Comparison of ENCODE assay signal across 18 cellular contexts in the genomic region with DNA sequence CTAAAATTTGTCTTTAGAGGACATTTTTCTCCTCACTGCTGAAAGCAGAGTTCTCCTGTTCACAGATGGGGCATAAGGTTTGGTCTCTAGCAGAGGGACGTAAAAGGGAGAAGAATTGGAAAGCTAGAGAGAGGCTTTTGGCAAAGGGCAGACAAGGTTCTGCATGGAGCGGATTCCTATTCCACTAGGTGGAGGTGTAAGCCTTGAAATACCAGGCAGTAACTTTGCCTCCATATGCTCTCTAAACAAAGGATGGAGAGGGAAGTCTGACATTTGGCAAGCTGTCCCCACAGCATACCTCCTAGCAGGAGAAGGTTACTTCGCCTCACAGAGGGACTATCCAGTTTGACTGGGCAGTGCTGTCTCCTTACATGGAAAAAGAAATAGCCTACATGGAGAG.
DNase-seq lines count a peak whose midpoint lies in the region; ATAC-seq and TF ChIP-seq lines count a peak whose summit lies in the region.
"Had no signal": no experiment of that assay in that cellular context is flagged by ENCODE, and none has a peak within 500 bp of the region (broad histone marks: within the 10 kb centered on the region; RNA-seq: fewer than 3 reads in every experiment).

No MANE protein-coding gene starts in this region.

- ATAC-seq in left lobe of liver (peak; percentile 53), HG03108 (IDR thresholded peaks at IDR 0.05; ENCODE audit: unreplicated experiment) (no peak)
- ATAC-seq: HCT116 had no signal

- H3K4me3 ChIP-seq in OCI-LY7 (ENCODE audit: low read depth, low read length, poor library complexity, severe bottlenecking) = no peak overlapping the region
- H3K4me3 ChIP-seq in MM.1S (ENCODE audit: low read length) = no peak overlapping the region
- H3K4me3 ChIP-seq: SJCRH30 had no signal

- H3K9me3 ChIP-seq in OCI-LY7 (ENCODE audit: low read length) (no peaks in the 10 kb centered on the region), MM.1S (replicated peaks; ENCODE audit: insufficient read depth, low read length) (no peaks in the 10 kb centered on the region)
- H3K9me3 ChIP-seq: SJCRH30 had no signal

- BruUV-seq in OCI-LY7 (replicated peaks; lab: Mats Ljungman, UMichigan) = no TSS peak

- H3K79me2 ChIP-seq in OCI-LY7 (ENCODE audit: insufficient read depth, low read depth, low read length) (no peaks in the 10 kb centered on the region), MM.1S (ENCODE audit: low read length) (no peaks in the 10 kb centered on the region)

- H3K27ac ChIP-seq in OCI-LY7 (ENCODE audit: low read depth, low read length, poor library complexity, severe bottlenecking) = no peak overlapping the region
- H3K27ac ChIP-seq in MM.1S (ENCODE audit: low read length) = no peak overlapping the region
- H3K27ac ChIP-seq: 22Rv1, KMS-11, SJCRH30 had no signal

- H3K4me2 ChIP-seq in OCI-LY7 (ENCODE audit: low read length) (no peak overlapping the region), MM.1S (ENCODE audit: low read depth, low read length) (no peak overlapping the region)
- H3K4me2 ChIP-seq: KMS-11 had no signal

- H3F3A ChIP-seq in MM.1S (ENCODE audit: insufficient read depth, low read length) = no peaks in the 10 kb centered on the region

- POLR2A ChIA-PET in HEK293T (lab: Yijun Ruan, JAX) = no interaction called here
- POLR2A ChIA-PET in OCI-LY7 (lab: Charles Lee) = no interaction called here

- H2AFZ ChIP-seq in OCI-LY7 (ENCODE audit: low read length) (no peak overlapping the region), MM.1S (ENCODE audit: low read length) (no peak overlapping the region)

- H3K9ac ChIP-seq in MM.1S (ENCODE audit: low read length) = no peak overlapping the region
- H3K9ac ChIP-seq: KMS-11 had no signal

- peak; percentile 6 for DNase-seq in DMS 273 (lab: John Stamatoyannopoulos, UW; ENCODE audit: unreplicated experiment)
- DNase-seq in DMS 273 treated with DMSO at 0.1 percent for 48 hours (lab: John Stamatoyannopoulos, UW) = no peak
- DNase-seq in HEK293T (ENCODE audit: extremely low spot score) = peak; percentile 12
- peak; percentile 0 for DNase-seq in OCI-LY7 (ENCODE audit: low spot score)
- DNase-seq in left lobe of liver (ENCODE audit: low spot score) = no peak
- DNase-seq in NOMO-1 (lab: John Stamatoyannopoulos, UW; ENCODE audit: unreplicated experiment in 2 of 2) = no peak
- DNase-seq in MM.1S = no peak
- DNase-seq: GDM1, NCI-H1092, NCI-H2081 treated with DMSO at 0.1 percent for 48 hours, NCI-H2227 treated with DMSO at 0.1 percent for 48 hours, NCI-H510A treated with DMSO at 0.1 percent for 48 hours, NCI-H82 had no signal

- H3K9me2 ChIP-seq in OCI-LY7 (ENCODE audit: insufficient read depth, low read length) = no peaks in the 10 kb centered on the region
- H3K9me2 ChIP-seq in MM.1S (replicated peaks; ENCODE audit: insufficient read depth, low read length) = no peaks in the 10 kb centered on the region

- intact Hi-C loops in OCI-LY7 (cut with micrococcal nuclease; ENCODE audit: unreplicated experiment) = no loop called here

- H3K36me3 ChIP-seq in OCI-LY7 (ENCODE audit: insufficient read depth, low read length) (no peaks in the 10 kb centered on the region), MM.1S (replicated peaks; ENCODE audit: insufficient read depth, low read length) (no peaks in the 10 kb centered on the region)
- H3K36me3 ChIP-seq: SJCRH30 had no signal

- 0 out of 2 replicates have a peak, but pooled peaks have one; percentile 23 for TF ChIP-seq CTCF in OCI-LY7 (conservative IDR thresholded peaks at IDR 0.05; ENCODE audit: low read length)
- no peak for TF ChIP-seq CTCF in MM.1S (IDR thresholded peaks at IDR 0.05; ENCODE audit: low read length)

- CTCF ChIA-PET in HEK293T (lab: Yijun Ruan, JAX) (no interaction called here), OCI-LY7 (lab: Charles Lee; ENCODE audit: unreplicated experiment) (no interaction called here)

- H3K4me1 ChIP-seq in OCI-LY7 (ENCODE audit: insufficient read depth, low read length, poor library complexity, severe bottlenecking) (no peaks in the 10 kb centered on the region), MM.1S (ENCODE audit: low read length) (no peaks in the 10 kb centered on the region)
- H3K4me1 ChIP-seq: SJCRH30 had no signal

- no peaks in the 10 kb centered on the region for H3K27me3 ChIP-seq in MM.1S (replicated peaks; ENCODE audit: insufficient read depth, low read length)
- H3K27me3 ChIP-seq: SJCRH30 had no signal

- H4K20me1 ChIP-seq in OCI-LY7 (ENCODE audit: insufficient read depth, low read length) = no peaks in the 10 kb centered on the region
- no peaks in the 10 kb centered on the region for H4K20me1 ChIP-seq in MM.1S (ENCODE audit: insufficient read depth, low read length)

TF ChIP-seq in HEK293T, 16 proteins besides CTCF, POLR2A, EP300 and RAD21:
- TF ChIP-seq LEF1 (IDR thresholded peaks at IDR 0.05; ENCODE audit: borderline replicate concordance) = no peak
- no peak for TF ChIP-seq CTBP1 (IDR thresholded peaks at IDR 0.05; ENCODE audit: borderline replicate concordance)
- no peak for TF ChIP-seq ZNF384 (IDR thresholded peaks at IDR 0.05)
- TF ChIP-seq FOXA1 (IDR thresholded peaks at IDR 0.05) = no peak
- no peak for TF ChIP-seq ARNT (IDR thresholded peaks at IDR 0.05)
- TF ChIP-seq FOXK2 (IDR thresholded peaks at IDR 0.05) = no peak
- no peak for TF ChIP-seq NFRKB (IDR thresholded peaks at IDR 0.05)
- TF ChIP-seq ELF4 (IDR thresholded peaks at IDR 0.05) = no peak
- no peak for TF ChIP-seq SUZ12 (IDR thresholded peaks at IDR 0.05)
- no peak for TF ChIP-seq L3MBTL2 (conservative IDR thresholded peaks at IDR 0.05)

Comparison
In these comparisons a context has a peak if more than half of its experiments do, and no peak if none do; other contexts are left out.
1. DNase-seq: peak in DMS 273 (single experiment), HEK293T (single experiment) and OCI-LY7 (single experiment); none in DMS 273 treated with DMSO at 0.1 percent for 48 hours (single experiment), left lobe of liver (single experiment), NOMO-1 (0 of 2) and MM.1S (single experiment).